Comparison of ENCODE assay signal across 1 cellular context in the genomic region with DNA sequence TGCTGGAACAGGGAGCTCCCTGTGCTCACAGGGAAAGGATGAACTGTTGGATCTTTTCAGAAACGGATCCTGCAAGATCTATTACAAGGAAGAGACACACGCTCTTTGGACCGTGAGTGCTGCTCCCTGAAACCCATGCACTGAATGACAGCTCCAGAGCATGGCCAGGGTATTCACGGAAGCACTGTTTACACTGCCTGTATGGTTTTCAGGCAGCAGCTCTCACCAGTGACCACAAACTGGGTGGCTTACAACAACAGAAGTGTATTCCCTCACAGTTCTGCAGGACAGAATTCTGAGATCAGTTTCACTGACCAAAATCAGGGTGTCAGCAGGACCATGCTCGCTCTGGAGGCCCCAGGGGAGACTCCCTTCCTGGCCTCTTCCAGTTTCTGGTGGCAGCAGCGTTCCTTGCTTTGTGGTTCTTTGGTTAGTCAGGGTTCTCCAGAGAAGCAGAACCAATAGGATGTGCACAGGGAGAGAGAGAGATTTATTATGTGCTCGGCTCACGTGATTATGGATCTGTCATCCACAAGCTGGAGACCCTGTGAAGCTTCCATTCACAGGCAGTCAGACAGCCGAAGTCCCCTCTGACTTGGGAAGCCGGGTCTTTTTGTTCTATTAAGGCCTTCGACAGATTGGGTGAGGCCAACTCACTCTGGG.
TF ChIP-seq lines count a peak whose summit lies in the region.

No MANE protein-coding gene starts in this region.

TF ChIP-seq in HepG2, 621 proteins besides CTCF, POLR2A, EP300 and RAD21:
- no peak for TF ChIP-seq ZNF3 (CRISPR knock-in tag; IDR thresholded peaks at IDR 0.05)
- no peak for TF ChIP-seq ZNF367 (CRISPR knock-in tag; IDR thresholded peaks at IDR 0.05; ENCODE audit: borderline replicate concordance)
- TF ChIP-seq SMAD1 (CRISPR knock-in tag; IDR thresholded peaks at IDR 0.05; ENCODE audit: borderline replicate concordance, low read depth): no peak
- no peak for TF ChIP-seq ATM (IDR thresholded peaks at IDR 0.05; ENCODE audit: borderline replicate concordance)
- TF ChIP-seq ZBTB38 (CRISPR knock-in tag; IDR thresholded peaks at IDR 0.05): no peak
- TF ChIP-seq, protein P1, sequence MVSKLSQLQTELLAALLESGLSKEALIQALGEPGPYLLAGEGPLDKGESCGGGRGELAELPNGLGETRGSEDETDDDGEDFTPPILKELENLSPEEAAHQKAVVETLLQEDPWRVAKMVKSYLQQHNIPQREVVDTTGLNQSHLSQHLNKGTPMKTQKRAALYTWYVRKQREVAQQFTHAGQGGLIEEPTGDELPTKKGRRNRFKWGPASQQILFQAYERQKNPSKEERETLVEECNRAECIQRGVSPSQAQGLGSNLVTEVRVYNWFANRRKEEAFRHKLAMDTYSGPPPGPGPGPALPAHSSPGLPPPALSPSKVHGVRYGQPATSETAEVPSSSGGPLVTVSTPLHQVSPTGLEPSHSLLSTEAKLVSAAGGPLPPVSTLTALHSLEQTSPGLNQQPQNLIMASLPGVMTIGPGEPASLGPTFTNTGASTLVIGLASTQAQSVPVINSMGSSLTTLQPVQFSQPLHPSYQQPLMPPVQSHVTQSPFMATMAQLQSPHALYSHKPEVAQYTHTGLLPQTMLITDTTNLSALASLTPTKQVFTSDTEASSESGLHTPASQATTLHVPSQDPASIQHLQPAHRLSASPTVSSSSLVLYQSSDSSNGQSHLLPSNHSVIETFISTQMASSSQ (IDR thresholded peaks at IDR 0.05; ENCODE audit: low read depth): no peak
- TF ChIP-seq, protein P1 (CRISPR knock-in tag; IDR thresholded peaks at IDR 0.05; ENCODE audit: borderline replicate concordance): no peak
- no peak for TF ChIP-seq NR1H2 (CRISPR knock-in tag; IDR thresholded peaks at IDR 0.05; ENCODE audit: borderline replicate concordance, low read depth)
- TF ChIP-seq, protein P2, sequence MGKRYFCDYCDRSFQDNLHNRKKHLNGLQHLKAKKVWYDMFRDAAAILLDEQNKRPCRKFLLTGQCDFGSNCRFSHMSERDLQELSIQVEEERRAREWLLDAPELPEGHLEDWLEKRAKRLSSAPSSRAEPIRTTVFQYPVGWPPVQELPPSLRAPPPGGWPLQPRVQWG (CRISPR knock-in tag; IDR thresholded peaks at IDR 0.05; ENCODE audit: borderline replicate concordance, low read depth): no peak
- TF ChIP-seq, protein P3, sequence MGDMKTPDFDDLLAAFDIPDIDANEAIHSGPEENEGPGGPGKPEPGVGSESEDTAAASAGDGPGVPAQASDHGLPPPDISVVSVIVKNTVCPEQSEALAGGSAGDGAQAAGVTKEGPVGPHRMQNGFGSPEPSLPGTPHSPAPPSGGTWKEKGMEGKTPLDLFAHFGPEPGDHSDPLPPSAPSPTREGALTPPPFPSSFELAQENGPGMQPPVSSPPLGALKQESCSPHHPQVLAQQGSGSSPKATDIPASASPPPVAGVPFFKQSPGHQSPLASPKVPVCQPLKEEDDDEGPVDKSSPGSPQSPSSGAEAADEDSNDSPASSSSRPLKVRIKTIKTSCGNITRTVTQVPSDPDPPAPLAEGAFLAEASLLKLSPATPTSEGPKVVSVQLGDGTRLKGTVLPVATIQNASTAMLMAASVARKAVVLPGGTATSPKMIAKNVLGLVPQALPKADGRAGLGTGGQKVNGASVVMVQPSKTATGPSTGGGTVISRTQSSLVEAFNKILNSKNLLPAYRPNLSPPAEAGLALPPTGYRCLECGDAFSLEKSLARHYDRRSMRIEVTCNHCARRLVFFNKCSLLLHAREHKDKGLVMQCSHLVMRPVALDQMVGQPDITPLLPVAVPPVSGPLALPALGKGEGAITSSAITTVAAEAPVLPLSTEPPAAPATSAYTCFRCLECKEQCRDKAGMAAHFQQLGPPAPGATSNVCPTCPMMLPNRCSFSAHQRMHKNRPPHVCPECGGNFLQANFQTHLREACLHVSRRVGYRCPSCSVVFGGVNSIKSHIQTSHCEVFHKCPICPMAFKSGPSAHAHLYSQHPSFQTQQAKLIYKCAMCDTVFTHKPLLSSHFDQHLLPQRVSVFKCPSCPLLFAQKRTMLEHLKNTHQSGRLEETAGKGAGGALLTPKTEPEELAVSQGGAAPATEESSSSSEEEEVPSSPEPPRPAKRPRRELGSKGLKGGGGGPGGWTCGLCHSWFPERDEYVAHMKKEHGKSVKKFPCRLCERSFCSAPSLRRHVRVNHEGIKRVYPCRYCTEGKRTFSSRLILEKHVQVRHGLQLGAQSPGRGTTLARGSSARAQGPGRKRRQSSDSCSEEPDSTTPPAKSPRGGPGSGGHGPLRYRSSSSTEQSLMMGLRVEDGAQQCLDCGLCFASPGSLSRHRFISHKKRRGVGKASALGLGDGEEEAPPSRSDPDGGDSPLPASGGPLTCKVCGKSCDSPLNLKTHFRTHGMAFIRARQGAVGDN (CRISPR knock-in tag; IDR thresholded peaks at IDR 0.05): no peak
- TF ChIP-seq, protein P4, sequence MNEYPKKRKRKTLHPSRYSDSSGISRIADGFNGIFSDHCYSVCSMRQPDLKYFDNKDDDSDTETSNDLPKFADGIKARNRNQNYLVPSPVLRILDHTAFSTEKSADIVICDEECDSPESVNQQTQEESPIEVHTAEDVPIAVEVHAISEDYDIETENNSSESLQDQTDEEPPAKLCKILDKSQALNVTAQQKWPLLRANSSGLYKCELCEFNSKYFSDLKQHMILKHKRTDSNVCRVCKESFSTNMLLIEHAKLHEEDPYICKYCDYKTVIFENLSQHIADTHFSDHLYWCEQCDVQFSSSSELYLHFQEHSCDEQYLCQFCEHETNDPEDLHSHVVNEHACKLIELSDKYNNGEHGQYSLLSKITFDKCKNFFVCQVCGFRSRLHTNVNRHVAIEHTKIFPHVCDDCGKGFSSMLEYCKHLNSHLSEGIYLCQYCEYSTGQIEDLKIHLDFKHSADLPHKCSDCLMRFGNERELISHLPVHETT (CRISPR knock-in tag; conservative IDR thresholded peaks at IDR 0.05): no peak
- no peak for TF ChIP-seq ZNF709 (CRISPR knock-in tag; IDR thresholded peaks at IDR 0.05)
- no peak for TF ChIP-seq ZNF160 (CRISPR knock-in tag; IDR thresholded peaks at IDR 0.05)
- TF ChIP-seq NFE2L2 (IDR thresholded peaks at IDR 0.05; ENCODE audit: low read length): no peak
- no peak for TF ChIP-seq SALL1 (CRISPR knock-in tag; IDR thresholded peaks at IDR 0.05)
- TF ChIP-seq ZNF446 (CRISPR knock-in tag; IDR thresholded peaks at IDR 0.05): no peak
- no peak for TF ChIP-seq GABPB1 (CRISPR knock-in tag; IDR thresholded peaks at IDR 0.05)
- no peak for TF ChIP-seq EEA1 (CRISPR knock-in tag; IDR thresholded peaks at IDR 0.05; ENCODE audit: borderline replicate concordance)
